In genomic region chr1:155009742-155010141, GRCh38 we compare ENCODE assay signal across 14 cellular contexts. TPM values are rescaled to one million over a fixed set of nuclear protein-coding genes. Genes with fewer than 3 reads are reported as not detected.
DNase-seq lines count a peak whose midpoint lies in the region; FAIRE-seq and TF ChIP-seq lines count a peak whose summit lies in the region.
"Had no signal": no experiment of that assay in that cellular context is flagged by ENCODE, and none has a peak within 500 bp of the region (broad histone marks: within the 10 kb centered on the region; RNA-seq: fewer than 3 reads in every experiment).

No MANE protein-coding gene starts in this region.

- POLR2A ChIA-PET in activated CD4-positive, alpha-beta memory T cell treated with anti-CD3 and anti-CD28 coated beads, Interleukin-2, amount 10 ng/mL, durations not matched to agents 7 days and 5 days (lab: Charles Lee): interaction anchor here (0.8 to 14.7 kb wide), 8 partner anchors 11 to 383 kb away, joined by 3 to 203 read pairs (median 4); partner anchors contain the start of genes CKS1B, FLAD1, KRTCAP2 and LENEP

- TF ChIP-seq EP300 in stomach (IDR thresholded peaks at IDR 0.05): no peak

- peaks cover 62% of the 10 kb centered on the region for H3K4me1 Mint-ChIP-seq in activated CD4-positive, alpha-beta T cell treated with anti-CD3 and anti-CD28 coated beads, Interleukin-2, amount 10 ng/mL, durations not matched to agents 24 days and 14 days
- peaks cover 80% of the 10 kb centered on the region for H3K4me1 Mint-ChIP-seq in activated CD4-positive, alpha-beta memory T cell treated with anti-CD3 and anti-CD28 coated beads, Interleukin-2, amount 10 ng/mL, durations not matched to agents 7 days and 5 days

- H3K27ac Mint-ChIP-seq in activated CD4-positive, alpha-beta T cell treated with anti-CD3 and anti-CD28 coated beads, Interleukin-2, amount 10 ng/mL, durations not matched to agents 24 days and 14 days: peak overlapping the region; percentile 96
- H3K27ac Mint-ChIP-seq in activated CD4-positive, alpha-beta memory T cell treated with anti-CD3 and anti-CD28 coated beads, Interleukin-2, amount 10 ng/mL, durations not matched to agents 7 days and 5 days: peak overlapping the region; percentile 90

- peaks cover 82% of the 10 kb centered on the region for H3K4me1 ChIP-seq in keratinocyte (ENCODE audit: control insufficient read depth, extremely low read depth, insufficient read depth, low read length)
- H3K4me1 ChIP-seq in stomach: peaks cover 92 to 100% (median 95%) of the 10 kb centered on the region in 4 donors

- TF ChIP-seq POLR2A in stomach (IDR thresholded peaks at IDR 0.05): no peak

- peaks cover 65% of the 10 kb centered on the region for H3K79me2 ChIP-seq in keratinocyte (ENCODE audit: control insufficient read depth, insufficient read depth, low read length)

- no peaks in the 10 kb centered on the region for H3K9me3 Mint-ChIP-seq in activated CD4-positive, alpha-beta T cell treated with anti-CD3 and anti-CD28 coated beads, Interleukin-2, amount 10 ng/mL, durations not matched to agents 24 days and 14 days
- H3K9me3 Mint-ChIP-seq in activated CD4-positive, alpha-beta memory T cell treated with anti-CD3 and anti-CD28 coated beads, Interleukin-2, amount 10 ng/mL, durations not matched to agents 7 days and 5 days: no peaks in the 10 kb centered on the region

- peak overlapping the region; percentile 45 for H3K4me2 ChIP-seq in keratinocyte (ENCODE audit: control insufficient read depth, extremely low read depth, insufficient read depth, low read depth, low read length)

- H3K27me3 ChIP-seq in keratinocyte (ENCODE audit: control insufficient read depth, extremely low read depth, insufficient read depth, low read length): no peaks in the 10 kb centered on the region
- H3K27me3 ChIP-seq in stomach: no peaks in the 10 kb centered on the region
- H3K27me3 ChIP-seq: tibial artery had no signal

- peak overlapping the region; percentile 9 for H3K9ac ChIP-seq in keratinocyte (ENCODE audit: control insufficient read depth, extremely low read depth, insufficient read depth, low read length)

- FAIRE-seq in keratinocyte (lab: Jason Lieb, UNC): peak; percentile 17
- FAIRE-seq: endothelial cell of umbilical vein, RCC 7860 had no signal

- dilution Hi-C loops in keratinocyte (cut with MboI; ENCODE audit: extremely low pct_ligation_motif_present, low sequenced_read_pairs): no loop called here

- H3K9me1 ChIP-seq in keratinocyte (ENCODE audit: control insufficient read depth, extremely low read depth, insufficient read depth, low read length): no peaks in the 10 kb centered on the region

- CTCF ChIA-PET in activated CD4-positive, alpha-beta memory T cell treated with anti-CD3 and anti-CD28 coated beads, Interleukin-2, amount 10 ng/mL, durations not matched to agents 7 days and 5 days (lab: Charles Lee): interaction anchor here (0.9 kb wide), 1 partner anchor 35 kb away, joined by 3 read pairs; no protein-coding TSS in a partner anchor

- peaks cover 14 to 47% of the 10 kb centered on the region in 2 experiments for H3K36me3 ChIP-seq in keratinocyte (ENCODE audit: control insufficient read depth in 2 of 2, extremely low read depth in 1 of 2, insufficient read depth in 2 of 2, low read length in 2 of 2)
- H3K36me3 ChIP-seq in stomach: peaks cover 11 to 31% (median 23%) of the 10 kb centered on the region in 4 donors

- WGBS in stomach, 5 donors: 86 to 92% (median 89%) methylated on average over 5 of the region's 5 CpGs

- peaks cover 58% of the 10 kb centered on the region for H3K36me3 Mint-ChIP-seq in activated CD4-positive, alpha-beta T cell treated with anti-CD3 and anti-CD28 coated beads, Interleukin-2, amount 10 ng/mL, durations not matched to agents 24 days and 14 days (ENCODE audit: low read depth)
- peaks cover 55% of the 10 kb centered on the region for H3K36me3 Mint-ChIP-seq in activated CD4-positive, alpha-beta memory T cell treated with anti-CD3 and anti-CD28 coated beads, Interleukin-2, amount 10 ng/mL, durations not matched to agents 7 days and 5 days (ENCODE audit: low read depth)

- H4K20me1 ChIP-seq in keratinocyte (ENCODE audit: control insufficient read depth, extremely low read depth, insufficient read depth, low read length): peaks cover 6% of the 10 kb centered on the region

- H3K9me3 ChIP-seq in keratinocyte (ENCODE audit: control insufficient read depth, low read depth, low read length) (no peaks in the 10 kb centered on the region), stomach (no peaks in the 10 kb centered on the region)
- H3K9me3 ChIP-seq: tibial artery had no signal

- H2AFZ ChIP-seq in keratinocyte (ENCODE audit: control insufficient read depth, low read length): no peak overlapping the region

- TF ChIP-seq CTCF in keratinocyte (optimal IDR thresholded peaks at IDR 0.05 in 1 of 3, IDR thresholded peaks at IDR 0.05 in 1 of 3, conservative IDR thresholded peaks at IDR 0.05 in 1 of 3; ENCODE audit: extremely low read depth in 1 of 3, insufficient read depth in 2 of 3, low read length in 3 of 3) (no peak), stomach (IDR thresholded peaks at IDR 0.05) (no peak)

- H3K27me3 Mint-ChIP-seq in activated CD4-positive, alpha-beta T cell treated with anti-CD3 and anti-CD28 coated beads, Interleukin-2, amount 10 ng/mL, durations not matched to agents 24 days and 14 days: no peaks in the 10 kb centered on the region
- H3K27me3 Mint-ChIP-seq in activated CD4-positive, alpha-beta memory T cell treated with anti-CD3 and anti-CD28 coated beads, Interleukin-2, amount 10 ng/mL, durations not matched to agents 7 days and 5 days: no peaks in the 10 kb centered on the region

- H3K4me3 ChIP-seq in keratinocyte (ENCODE audit: control insufficient read depth in 2 of 3, extremely low read depth in 1 of 3, insufficient read depth in 2 of 3, low read depth in 1 of 3, low read length in 3 of 3) (peak overlapping the region in 1 of 3 experiments; percentile 37), stomach (peak overlapping the region in 2 of 4 donors; percentile 42 to 47)
- H3K4me3 ChIP-seq: tibial artery had no signal

- in situ Hi-C loops in ACHN (cut with HindIII; ENCODE audit: low pct_ligation_motif_present, low pct_unique_long_range_greater_than_20kb, low sequenced_read_pairs): no loop called here

- DNase-seq in activated CD4-positive, alpha-beta T cell treated with anti-CD3 and anti-CD28 coated beads, Interleukin-2, amount 10 ng/mL, durations not matched to agents 24 days and 14 days: no peak
- DNase-seq in activated CD4-positive, alpha-beta T cell treated with anti-CD3 and anti-CD28 coated beads, Interleukin-2, amount 50 U/mL, for 48 hours: no peak
- DNase-seq in activated CD4-positive, alpha-beta memory T cell treated with anti-CD3 and anti-CD28 coated beads, Interleukin-2, amount 10 ng/mL, durations not matched to agents 7 days and 5 days: no peak
- DNase-seq in keratinocyte (ENCODE audit: low read depth, low spot score): no peak
- DNase-seq in stomach: no peak
- DNase-seq in ACHN: no peak
- DNase-seq in HuH-7 (ENCODE audit: low spot score): no peak
- DNase-seq in SW480 (ENCODE audit: low spot score): no peak
- DNase-seq: amniotic stem cell, nucleus accumbens, tibial artery had no signal

- intact Hi-C loops in activated CD4-positive, alpha-beta T cell treated with anti-CD3 and anti-CD28 coated beads, Interleukin-2, amount 10 ng/mL, durations not matched to agents 24 days and 14 days (cut with micrococcal nuclease): loop anchor here (1.0 to 5.0 kb wide), 2 partner anchors 8 to 262 kb away; no protein-coding TSS in a partner anchor
- intact Hi-C loops in stomach (cut with DNase I; ENCODE audit: low total_unique reads): loop anchor here (10.0 kb wide), 1 partner anchor 45 kb away; the partner anchor contains the start of gene PYGO2

- H3K27ac ChIP-seq in keratinocyte (ENCODE audit: control insufficient read depth, insufficient read depth, low read length): no peak overlapping the region
- peak overlapping the region; percentile 96 to 100 (median 99) for H3K27ac ChIP-seq in stomach

- peak overlapping the region; percentile 97 for H3K4me3 Mint-ChIP-seq in activated CD4-positive, alpha-beta T cell treated with anti-CD3 and anti-CD28 coated beads, Interleukin-2, amount 10 ng/mL, durations not matched to agents 24 days and 14 days
- peak overlapping the region; percentile 96 for H3K4me3 Mint-ChIP-seq in activated CD4-positive, alpha-beta memory T cell treated with anti-CD3 and anti-CD28 coated beads, Interleukin-2, amount 10 ng/mL, durations not matched to agents 7 days and 5 days

RNA-seq across cellular contexts. Expression of gene ZBTB7B, which starts 7.1 kb away (rescaled TPM):
- 145 and 150 TPM in 2 replicates for total RNA-seq in activated CD4-positive, alpha-beta T cell treated with anti-CD3 and anti-CD28 coated beads, Interleukin-2, amount 10 ng/mL, durations not matched to agents 24 days and 14 days
- total RNA-seq in activated CD4-positive, alpha-beta memory T cell treated with anti-CD3 and anti-CD28 coated beads, Interleukin-2, amount 10 ng/mL, durations not matched to agents 7 days and 5 days: 100 to 1,000 TPM; 151 to 152 TPM
- 15.3 to 51.8 TPM (median 20.9 TPM) in 3 replicates for polyA plus RNA-seq in keratinocyte
- 13.9 TPM for polyA plus RNA-seq in keratinocyte (2011; ENCODE audit: low read depth)
- polyA plus RNA-seq in keratinocyte (2011; cell fraction: cytosol; rRNA removed): 15.2 and 26.3 TPM in 2 replicates
- polyA plus RNA-seq in keratinocyte (2011; cell fraction: nucleus; rRNA removed): 54.4 and 57.6 TPM in 2 replicates
- 21.0 and 51.7 TPM in 2 replicates for polyA plus RNA-seq in keratinocyte (2012; ENCODE audit: low replicate concordance)
- 21.3 to 40.8 TPM (median 37.0 TPM) in 3 replicates for polyA minus RNA-seq in keratinocyte
- polyA minus RNA-seq in keratinocyte (2011; cell fraction: cytosol; rRNA and poly(A)+ RNA removed): 72.1 TPM
- polyA minus RNA-seq in keratinocyte (2011; cell fraction: nucleus; rRNA and poly(A)+ RNA removed): 40.6 and 48.0 TPM in 2 replicates
- 100 to 1,000 TPM in 1 of 5 donors, 10 to 100 TPM in 4; 32.3 to 134 (median 53.9) TPM for total RNA-seq in stomach
- polyA plus RNA-seq in stomach: 10 to 100 TPM; 29.6 to 39.5 (median 35.6) TPM

RNA-seq across cellular contexts. Expression of gene LENEP, which starts 16.4 kb away (rescaled TPM):
- 0.79 and 1.4 TPM in 2 replicates for total RNA-seq in activated CD4-positive, alpha-beta T cell treated with anti-CD3 and anti-CD28 coated beads, Interleukin-2, amount 10 ng/mL, durations not matched to agents 24 days and 14 days
- total RNA-seq in activated CD4-positive, alpha-beta memory T cell treated with anti-CD3 and anti-CD28 coated beads, Interleukin-2, amount 10 ng/mL, durations not matched to agents 7 days and 5 days: 1 to 10 TPM in 1 of 2 experiments, under 1 TPM in 1; 0.35 to 1.2 TPM
- not detected in 3 replicates for polyA plus RNA-seq in keratinocyte
- polyA plus RNA-seq in keratinocyte (2011; ENCODE audit: low read depth): not detected
- polyA plus RNA-seq in keratinocyte (2011; cell fraction: cytosol; rRNA removed): not detected in 2 replicates
- polyA plus RNA-seq in keratinocyte (2011; cell fraction: nucleus; rRNA removed): 0.51 TPM in 1 of 2 replicates, not detected in the other
- not detected in 2 replicates for polyA plus RNA-seq in keratinocyte (2012; ENCODE audit: low replicate concordance)
- 1.2 to 1.5 TPM in 2 of 3 replicates, not detected in the other for polyA minus RNA-seq in keratinocyte
- not detected for polyA minus RNA-seq in keratinocyte (2011; cell fraction: cytosol; rRNA and poly(A)+ RNA removed)
- polyA minus RNA-seq in keratinocyte (2011; cell fraction: nucleus; rRNA and poly(A)+ RNA removed): not detected in 2 replicates
- total RNA-seq in stomach: 10 to 100 TPM in 1 of 5 donors, 1 to 10 TPM in 1, not detected in 3; 1.1 to 11.6 TPM
- not detected for polyA plus RNA-seq in stomach
- polyA plus RNA-seq: endothelial cell of umbilical vein had no signal

RNA-seq across cellular contexts. Expression of gene DCST2, which starts 23.8 kb away (rescaled TPM):
- total RNA-seq in activated CD4-positive, alpha-beta T cell treated with anti-CD3 and anti-CD28 coated beads, Interleukin-2, amount 10 ng/mL, durations not matched to agents 24 days and 14 days: 0.16 TPM in 1 of 2 replicates, not detected in the other
- total RNA-seq in activated CD4-positive, alpha-beta memory T cell treated with anti-CD3 and anti-CD28 coated beads, Interleukin-2, amount 10 ng/mL, durations not matched to agents 7 days and 5 days: under 1 TPM; 0.18 to 0.40 TPM
- polyA plus RNA-seq in keratinocyte (0.11 to 0.46 TPM (median 0.14 TPM) in 3 replicates), stomach (1 to 10 TPM; 1.6 to 6.6 (median 6.1) TPM)
- 0.20 TPM for polyA plus RNA-seq in keratinocyte (2011; ENCODE audit: low read depth)
- polyA plus RNA-seq in keratinocyte (2011; cell fraction: cytosol; rRNA removed): 0.06 TPM in 1 of 2 replicates, not detected in the other
- polyA plus RNA-seq in keratinocyte (2011; cell fraction: nucleus; rRNA removed): 1.0 and 1.1 TPM in 2 replicates
- polyA plus RNA-seq in keratinocyte (2012; ENCODE audit: low replicate concordance): 0.13 and 1.3 TPM in 2 replicates
- polyA minus RNA-seq in keratinocyte: 0.16 TPM in 1 of 3 replicates, not detected in the others
- polyA minus RNA-seq in keratinocyte (2011; cell fraction: cytosol; rRNA and poly(A)+ RNA removed): not detected
- not detected in 2 replicates for polyA minus RNA-seq in keratinocyte (2011; cell fraction: nucleus; rRNA and poly(A)+ RNA removed)
- 100 to 1,000 TPM in 1 of 5 donors, not detected in 4; 158 TPM for total RNA-seq in stomach

RNA-seq across cellular contexts. Expression of gene DCST1, which starts 23.9 kb away (rescaled TPM):
- total RNA-seq in activated CD4-positive, alpha-beta T cell treated with anti-CD3 and anti-CD28 coated beads, Interleukin-2, amount 10 ng/mL, durations not matched to agents 24 days and 14 days: not detected in 2 replicates
- total RNA-seq in activated CD4-positive, alpha-beta memory T cell treated with anti-CD3 and anti-CD28 coated beads, Interleukin-2, amount 10 ng/mL, durations not matched to agents 7 days and 5 days: not detected
- polyA plus RNA-seq in keratinocyte (0.05 TPM in 1 of 3 replicates, not detected in the others), stomach (under 1 TPM in 1 of 3 donors, not detected in 2; 0.13 TPM)
- polyA plus RNA-seq in keratinocyte (2011; ENCODE audit: low read depth): not detected
- polyA plus RNA-seq in keratinocyte (2011; cell fraction: cytosol; rRNA removed): not detected in 2 replicates
- 0.11 and 0.27 TPM in 2 replicates for polyA plus RNA-seq in keratinocyte (2011; cell fraction: nucleus; rRNA removed)
- polyA plus RNA-seq in keratinocyte (2012; ENCODE audit: low replicate concordance): 0.14 TPM in 1 of 2 replicates, not detected in the other
- polyA minus RNA-seq in keratinocyte: 0.43 TPM in 1 of 3 replicates, not detected in the others
- polyA minus RNA-seq in keratinocyte (2011; cell fraction: cytosol; rRNA and poly(A)+ RNA removed): not detected
- polyA minus RNA-seq in keratinocyte (2011; cell fraction: nucleus; rRNA and poly(A)+ RNA removed): not detected in 2 replicates
- total RNA-seq in stomach: under 1 TPM in 2 of 5 donors, not detected in 3; 0.18 to 0.89 TPM
- total RNA-seq: A673, endothelial cell of umbilical vein had no signal
- polyA plus RNA-seq: endothelial cell of umbilical vein had no signal

RNA-seq across cellular contexts. Expression of gene FLAD1, which starts 26.6 kb away (rescaled TPM):
- total RNA-seq in activated CD4-positive, alpha-beta T cell treated with anti-CD3 and anti-CD28 coated beads, Interleukin-2, amount 10 ng/mL, durations not matched to agents 24 days and 14 days: 69.9 and 71.8 TPM in 2 replicates
- total RNA-seq in activated CD4-positive, alpha-beta memory T cell treated with anti-CD3 and anti-CD28 coated beads, Interleukin-2, amount 10 ng/mL, durations not matched to agents 7 days and 5 days: 10 to 100 TPM; 34.7 to 35.1 TPM
- polyA plus RNA-seq in keratinocyte (44.7 to 101 TPM (median 51.4 TPM) in 3 replicates), stomach (10 to 100 TPM; 31.4 to 43.8 (median 40.4) TPM)
- polyA plus RNA-seq in keratinocyte (2011; ENCODE audit: low read depth): 39.1 TPM
- polyA plus RNA-seq in keratinocyte (2011; cell fraction: cytosol; rRNA removed): 46.5 and 61.9 TPM in 2 replicates
- 99.8 and 124 TPM in 2 replicates for polyA plus RNA-seq in keratinocyte (2011; cell fraction: nucleus; rRNA removed)
- 54.2 and 66.7 TPM in 2 replicates for polyA plus RNA-seq in keratinocyte (2012; ENCODE audit: low replicate concordance)
- 68.7 to 133 TPM (median 68.8 TPM) in 3 replicates for polyA minus RNA-seq in keratinocyte
- 74.1 TPM for polyA minus RNA-seq in keratinocyte (2011; cell fraction: cytosol; rRNA and poly(A)+ RNA removed)
- 39.9 and 40.5 TPM in 2 replicates for polyA minus RNA-seq in keratinocyte (2011; cell fraction: nucleus; rRNA and poly(A)+ RNA removed)
- 10 to 100 TPM; 14.1 to 76.5 (median 54.8) TPM for total RNA-seq in stomach
